In genomic region chr9:128886211-128886826, GRCh38 we compare ENCODE assay signal across 9 cellular contexts. TPM values are rescaled to one million over a fixed set of nuclear protein-coding genes. Genes with fewer than 3 reads are reported as not detected.
DNase-seq lines count a peak whose midpoint lies in the region; ATAC-seq, FAIRE-seq and TF ChIP-seq lines count a peak whose summit lies in the region.
"Had no signal": no experiment of that assay in that cellular context is flagged by ENCODE, and none has a peak within 500 bp of the region (broad histone marks: within the 10 kb centered on the region; RNA-seq: fewer than 3 reads in every experiment).

No MANE protein-coding gene starts in this region.

- H3K4me3 ChIP-seq in cardiac fibroblast (replicated peaks in 1 of 2; ENCODE audit: low read depth in 2 of 2, low read length in 2 of 2) (no peak overlapping the region), psoas muscle (peak overlapping the region; percentile 18)

- TF ChIP-seq CTCF in cardiac fibroblast (IDR thresholded peaks at IDR 0.05; ENCODE audit: low read depth, low read length), result no peak
- no peak for TF ChIP-seq CTCF in psoas muscle (IDR thresholded peaks at IDR 0.05)

- peaks cover 43% of the 10 kb centered on the region for H3K4me1 Mint-ChIP-seq in T-helper 1 cell treated with Interleukin-12 subunit alpha and Interleukin-12 subunit beta and Interleukin-4 antibody, amounts not matched to agents 30 μg/mL and 1 μg/mL, for 36 hours (ENCODE audit: low read depth)

- ATAC-seq in psoas muscle (no peak), GM19455 (IDR thresholded peaks at IDR 0.05; ENCODE audit: unreplicated experiment) (no peak)

- no peak for FAIRE-seq in HTR-8/SVneo (lab: Jason Lieb, UNC)

- H3K27ac Mint-ChIP-seq in T-helper 1 cell treated with Interleukin-12 subunit alpha and Interleukin-12 subunit beta and Interleukin-4 antibody, amounts not matched to agents 30 μg/mL and 1 μg/mL, for 36 hours, result peak overlapping the region; percentile 23

- H3K27ac ChIP-seq in psoas muscle, result no peak overlapping the region

- no peaks in the 10 kb centered on the region for H3K9me3 Mint-ChIP-seq in T-helper 1 cell treated with Interleukin-12 subunit alpha and Interleukin-12 subunit beta and Interleukin-4 antibody, amounts not matched to agents 30 μg/mL and 1 μg/mL, for 36 hours
- H3K9me3 Mint-ChIP-seq: naive B cell had no signal

- 62 to 63% (median 63%) methylated on average over 12 of the region's 12 CpGs for WGBS in psoas muscle, 3 donors

- intact Hi-C loops in psoas muscle (cut with DNase I), result no loop called here

- peaks cover 19% of the 10 kb centered on the region for H3K4me1 ChIP-seq in psoas muscle

- no peaks in the 10 kb centered on the region for H3K9me3 ChIP-seq in psoas muscle

- H3K27me3 Mint-ChIP-seq in T-helper 1 cell treated with Interleukin-12 subunit alpha and Interleukin-12 subunit beta and Interleukin-4 antibody, amounts not matched to agents 30 μg/mL and 1 μg/mL, for 36 hours (ENCODE audit: low read depth), result no peaks in the 10 kb centered on the region
- H3K27me3 Mint-ChIP-seq: naive B cell had no signal

- peak overlapping the region; percentile 11 for H3K4me3 Mint-ChIP-seq in T-helper 1 cell treated with Interleukin-12 subunit alpha and Interleukin-12 subunit beta and Interleukin-4 antibody, amounts not matched to agents 30 μg/mL and 1 μg/mL, for 36 hours

- H3K36me3 Mint-ChIP-seq in T-helper 1 cell treated with Interleukin-12 subunit alpha and Interleukin-12 subunit beta and Interleukin-4 antibody, amounts not matched to agents 30 μg/mL and 1 μg/mL, for 36 hours (ENCODE audit: low read depth), result peaks cover 40% of the 10 kb centered on the region

- DNase-seq in T-helper 1 cell (no peak), cardiac fibroblast (ENCODE audit: low read depth in 2 of 2) (peak; percentile 50 to 70), psoas muscle (no peak), HTR-8/SVneo (ENCODE audit: insufficient read length, low spot score) (no peak)
- DNase-seq: 8988T, naive B cell, NCI-H1694 had no signal

- H3K27me3 ChIP-seq in psoas muscle (ENCODE audit: insufficient read depth in 3 of 3, low read length in 2 of 3), result no peaks in the 10 kb centered on the region

- H3K36me3 ChIP-seq in psoas muscle (ENCODE audit: insufficient read depth in 1 of 2, low read depth in 1 of 2), result peaks cover 8 to 42% of the 10 kb centered on the region in 2 donors

RNA-seq across cellular contexts. Expression of gene LRRC8A, which starts 4.4 kb away (rescaled TPM):
- total RNA-seq in psoas muscle, result 10 to 100 TPM; 12.2 to 22.4 (median 18.3) TPM
- 10 to 100 TPM; 11.6 to 71.5 (median 16.4) TPM for polyA plus RNA-seq in psoas muscle

RNA-seq across cellular contexts. Expression of gene KYAT1, which starts 4.6 kb away (rescaled TPM):
- 1 to 10 TPM; 6.4 to 8.9 (median 7.1) TPM for total RNA-seq in psoas muscle
- 10 to 100 TPM in 1 of 3 donors, 1 to 10 TPM in 2; 7.2 to 12.0 (median 7.9) TPM for polyA plus RNA-seq in psoas muscle

RNA-seq across cellular contexts. Expression of gene PHYHD1, which starts 34.5 kb away (rescaled TPM):
- 10 to 100 TPM; 11.0 to 36.6 (median 29.9) TPM for total RNA-seq in psoas muscle
- 10 to 100 TPM; 16.7 to 45.0 (median 20.0) TPM for polyA plus RNA-seq in psoas muscle

RNA-seq across cellular contexts. Expression of gene SPOUT1, which starts 56.7 kb away (rescaled TPM):
- total RNA-seq in psoas muscle, result 10 to 100 TPM; 13.3 to 33.0 (median 20.6) TPM
- polyA plus RNA-seq in psoas muscle, result 10 to 100 TPM in 2 of 3 donors, 1 to 10 TPM in 1; 9.5 to 18.3 (median 13.3) TPM

Comparison
In these comparisons a context has a peak if more than half of its experiments do, and no peak if none do; other contexts are left out.
1. DNase-seq: peak in cardiac fibroblast (2 of 2); none in T-helper 1 cell (0 of 5), psoas muscle (0 of 2) and HTR-8/SVneo (single experiment).